In the genomic region with DNA sequence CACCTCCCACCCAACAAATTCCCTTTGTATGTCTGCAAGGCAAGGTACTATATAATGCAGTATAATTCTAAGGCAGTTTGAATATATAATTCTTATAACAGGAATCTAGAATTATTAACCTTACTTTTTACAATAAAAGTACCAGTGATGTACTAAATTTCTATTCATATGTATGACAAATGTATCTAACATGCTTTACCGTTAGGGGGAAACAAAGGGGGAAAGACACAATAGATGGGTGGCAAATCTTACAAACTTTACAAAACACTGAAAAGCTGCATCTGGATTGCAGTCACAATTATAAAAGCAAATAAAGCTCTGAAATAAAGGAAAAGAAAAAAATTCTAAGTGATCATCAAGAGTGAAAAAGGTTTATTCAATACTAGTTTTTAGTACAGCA, we compare ENCODE assay signal across 11 cellular contexts. TPM values are rescaled to one million over a fixed set of nuclear protein-coding genes. Genes with fewer than 3 reads are reported as not detected.
A peak's percentile ranks its signal among the peaks of the same experiment; 100 is the strongest.
DNase-seq lines count a peak whose midpoint lies in the region; ATAC-seq and TF ChIP-seq lines count a peak whose summit lies in the region.
"Had no signal": no experiment of that assay in that cellular context is flagged by ENCODE, and none has a peak within 500 bp of the region (broad histone marks: within the 10 kb centered on the region; RNA-seq: fewer than 3 reads in every experiment).

No MANE protein-coding gene starts in this region.

- H3K9me3 ChIP-seq in PC-9 (ENCODE audit: insufficient read depth, low read depth) (no peaks in the 10 kb centered on the region), gastrocnemius medialis (no peaks in the 10 kb centered on the region)
- H3K9me3 ChIP-seq: pancreas had no signal

- H4K20me1 ChIP-seq in GM23338 (replicated peaks; ENCODE audit: insufficient read depth) (no peaks in the 10 kb centered on the region), PC-9 (ENCODE audit: insufficient read depth) (peaks cover 15% of the 10 kb centered on the region)

- CTCF ChIA-PET in PC-9 (lab: Charles Lee) = interaction anchor here (0.7 kb wide), 1 partner anchor 46 kb away, joined by 3 read pairs; no protein-coding TSS in a partner anchor
- CTCF ChIA-PET in activated CD4-positive, alpha-beta T cell treated with anti-CD3 and anti-CD28 coated beads for 36 hours (lab: Charles Lee) = interaction anchor here (0.7 to 1.0 kb wide), 2 partner anchors 9 to 13 kb away, joined by 3 read pairs; no protein-coding TSS in a partner anchor

- no peaks in the 10 kb centered on the region for H3K9me3 Mint-ChIP-seq in GM23338
- H3K9me3 Mint-ChIP-seq in activated CD4-positive, alpha-beta T cell treated with anti-CD3 and anti-CD28 coated beads for 36 hours (ENCODE audit: low read depth) = no peaks in the 10 kb centered on the region
- H3K9me3 Mint-ChIP-seq: stimulated activated effector memory CD8-positive, alpha-beta T cell treated with anti-CD3 and anti-CD28 coated beads, Interleukin-12 subunit alpha, Interleukin-12 subunit beta, amount 100 ng/mL, for 72 hours had no signal

- H3K79me2 ChIP-seq in GM23338 (replicated peaks; ENCODE audit: insufficient read depth) (peaks cover 29% of the 10 kb centered on the region), PC-9 (ENCODE audit: low read depth) (peaks cover 80% of the 10 kb centered on the region)

- peaks cover 8% of the 10 kb centered on the region for H3F3A ChIP-seq in GM23338 (replicated peaks; ENCODE audit: low read depth)
- H3F3A ChIP-seq in PC-9 (ENCODE audit: insufficient read depth, low read depth) = peaks cover 34% of the 10 kb centered on the region

- peaks cover 18% of the 10 kb centered on the region for H3K27me3 ChIP-seq in GM23338 (ENCODE audit: insufficient read depth)
- H3K27me3 ChIP-seq in PC-9 (ENCODE audit: insufficient read depth, low read depth) = no peaks in the 10 kb centered on the region
- peaks cover 0 to 10% (median 6%) of the 10 kb centered on the region in 3 donors for H3K27me3 ChIP-seq in gastrocnemius medialis

- in situ Hi-C loops in gastrocnemius medialis (cut with MboI; ENCODE audit: low sequenced_read_pairs in 4 of 4) = no loop called here
- in situ Hi-C loops in G401 (cut with HindIII; ENCODE audit: low sequenced_read_pairs) = no loop called here

- peak overlapping the region; percentile 91 for H3K4me3 ChIP-seq in GM23338
- H3K4me3 ChIP-seq in PC-9 = peak overlapping the region; percentile 95
- H3K4me3 ChIP-seq in fibroblast of pulmonary artery (replicated peaks; ENCODE audit: low read depth, low read length) = peak overlapping the region; percentile 81
- H3K4me3 ChIP-seq in gastrocnemius medialis = peak overlapping the region; percentile 76 to 95 (median 84)

- peaks cover 24% of the 10 kb centered on the region for H3K4me1 Mint-ChIP-seq in GM23338
- peaks cover 21% of the 10 kb centered on the region for H3K4me1 Mint-ChIP-seq in activated CD4-positive, alpha-beta T cell treated with anti-CD3 and anti-CD28 coated beads for 36 hours

- no peaks in the 10 kb centered on the region for H3K9me2 ChIP-seq in GM23338 (ENCODE audit: insufficient read depth)
- no peaks in the 10 kb centered on the region for H3K9me2 ChIP-seq in PC-9 (ENCODE audit: insufficient read depth)

- H3K4me1 ChIP-seq in GM23338 (ENCODE audit: insufficient read depth) (peaks cover 23% of the 10 kb centered on the region), PC-9 (replicated peaks; ENCODE audit: insufficient read depth) (peaks cover 39% of the 10 kb centered on the region), gastrocnemius medialis (peaks cover 34 to 41% of the 10 kb centered on the region in 2 donors)

- intact Hi-C loops in PC-9 (cut with micrococcal nuclease; ENCODE audit: unreplicated experiment) = loop anchor here (5.0 kb wide), 1 partner anchor 48 kb away; no protein-coding TSS in a partner anchor
- intact Hi-C loops in gastrocnemius medialis (cut with DNase I; ENCODE audit: low total_unique reads) = loop anchor here (5.0 to 10.0 kb wide), 4 partner anchors 93 to 545 kb away; partner anchors contain the start of genes GPBP1L1, MAST2, NASP and TMEM69
- intact Hi-C loops in activated CD4-positive, alpha-beta T cell treated with anti-CD3 and anti-CD28 coated beads for 36 hours (cut with DNase I, micrococcal nuclease) = loop anchor here (5.0 kb wide), 3 partner anchors 33 to 443 kb away; partner anchors contain the start of genes GPBP1L1 (in 1 of the 2), MAST2 (in 1 of the 2) and TMEM69 (in 1 of the 2)

- H3K27ac Mint-ChIP-seq in GM23338 = no peak overlapping the region
- H3K27ac Mint-ChIP-seq in activated CD4-positive, alpha-beta T cell treated with anti-CD3 and anti-CD28 coated beads for 36 hours = no peak overlapping the region
- H3K27ac Mint-ChIP-seq: stimulated activated effector memory CD8-positive, alpha-beta T cell treated with anti-CD3 and anti-CD28 coated beads, Interleukin-12 subunit alpha, Interleukin-12 subunit beta, amount 100 ng/mL, for 72 hours had no signal

- H3K27ac ChIP-seq in GM23338 (ENCODE audit: low read depth) (no peak overlapping the region), PC-9 (peak overlapping the region; percentile 55), gastrocnemius medialis (peak overlapping the region in 3 of 4 donors; percentile 96 to 99 (median 98))
- H3K27ac ChIP-seq: pancreas had no signal

- H3K27me3 Mint-ChIP-seq in GM23338 (ENCODE audit: insufficient read depth, low read depth, poor library complexity) = peaks cover 11% of the 10 kb centered on the region
- peaks cover 49% of the 10 kb centered on the region for H3K27me3 Mint-ChIP-seq in activated CD4-positive, alpha-beta T cell treated with anti-CD3 and anti-CD28 coated beads for 36 hours

- ATAC-seq in GM23338 = no peak
- ATAC-seq in gastrocnemius medialis = no peak
- no peak for ATAC-seq in HG02870 (IDR thresholded peaks at IDR 0.05; ENCODE audit: unreplicated experiment)
- ATAC-seq in activated CD4-positive, alpha-beta T cell treated with anti-CD3 and anti-CD28 coated beads for 36 hours = no peak
- ATAC-seq: pancreas; stimulated activated effector memory CD8-positive, alpha-beta T cell treated with anti-CD3 and anti-CD28 coated beads, Interleukin-12 subunit alpha, Interleukin-12 subunit beta, amount 100 ng/mL, for 72 hours had no signal

- no peaks in the 10 kb centered on the region; the same call in 2 of the 3 replicates for H3K36me3 Mint-ChIP-seq in GM23338 (ENCODE audit: low read depth)
- H3K36me3 Mint-ChIP-seq in activated CD4-positive, alpha-beta T cell treated with anti-CD3 and anti-CD28 coated beads for 36 hours (ENCODE audit: low read depth) = no peaks in the 10 kb centered on the region

- TF ChIP-seq CTCF in GM23338 (conservative IDR thresholded peaks at IDR 0.05; ENCODE audit: low read depth in 2 of 2) (no peak), PC-9 (conservative IDR thresholded peaks at IDR 0.05) (no peak; the same call in 1 of the 2 replicates), fibroblast of pulmonary artery (IDR thresholded peaks at IDR 0.05; ENCODE audit: low read length, missing control alignments) (no peak), gastrocnemius medialis (IDR thresholded peaks at IDR 0.05 in 4 of 5, conservative IDR thresholded peaks at IDR 0.05 in 1 of 5) (no peak)

- POLR2A ChIA-PET in PC-9 (lab: Charles Lee; ENCODE audit: unreplicated experiment) = no interaction called here
- POLR2A ChIA-PET in activated CD4-positive, alpha-beta T cell treated with anti-CD3 and anti-CD28 coated beads for 36 hours (lab: Charles Lee) = no interaction called here

- peak overlapping the region; percentile 92 for H3K4me2 ChIP-seq in GM23338
- H3K4me2 ChIP-seq in PC-9 = peak overlapping the region; percentile 94

- TF ChIP-seq POLR2A in gastrocnemius medialis (IDR thresholded peaks at IDR 0.05) = no peak

- H2AFZ ChIP-seq in GM23338 (no peak overlapping the region), PC-9 (no peak overlapping the region)

- H3K36me3 ChIP-seq in GM23338 (ENCODE audit: insufficient read depth) (no peaks in the 10 kb centered on the region), PC-9 (ENCODE audit: low read depth) (peaks cover 8% of the 10 kb centered on the region; the same call in 1 of the 2 replicates), gastrocnemius medialis (no peaks in the 10 kb centered on the region)
- H3K36me3 ChIP-seq: pancreas had no signal

- no TSS peak for BruUV-seq in PC-9 (replicated peaks; lab: Mats Ljungman, UMichigan)

- peak overlapping the region; percentile 93 for H3K4me3 Mint-ChIP-seq in GM23338
- H3K4me3 Mint-ChIP-seq in activated CD4-positive, alpha-beta T cell treated with anti-CD3 and anti-CD28 coated beads for 36 hours = no peak overlapping the region

- DNase-seq in GM23338 (ENCODE audit: low spot score) = no peak
- DNase-seq in PC-9 = no peak
- DNase-seq in fibroblast of pulmonary artery (ENCODE audit: low read depth) = no peak
- no peak for DNase-seq in gastrocnemius medialis
- no peak for DNase-seq in T-helper 9 cell
- no peak for DNase-seq in G401 (ENCODE audit: low spot score)
- no peak for DNase-seq in activated CD4-positive, alpha-beta T cell treated with anti-CD3 and anti-CD28 coated beads for 36 hours
- DNase-seq: NK-92 treated with Interleukin-12 subunit alpha and Interleukin-12 subunit beta, amount 100 ng/mL, for 24 hours; pancreas had no signal

RNA-seq across cellular contexts. Expression of gene PIK3R3, which starts 2.3 kb away (rescaled TPM):
- 8.0 and 8.6 TPM in 2 replicates for total RNA-seq in GM23338 (2014; rRNA removed; shearing (Covaris generic))
- 7.3 and 7.5 TPM in 2 replicates for polyA plus RNA-seq in GM23338 (2016; fragmentation: Nextera tagmentation; extraction: Ambion mirVana)
- total RNA-seq in PC-9 (2021) (19.6 and 44.2 TPM in 2 replicates), gastrocnemius medialis (10 to 100 TPM; 12.1 to 23.8 (median 15.9) TPM)
- 14.3 and 15.8 TPM in 2 replicates for total RNA-seq in G401 (2014; rRNA removed; shearing (Covaris generic))
- under 1 TPM; 0.46 to 0.78 TPM for total RNA-seq in activated CD4-positive, alpha-beta T cell treated with anti-CD3 and anti-CD28 coated beads for 36 hours

RNA-seq across cellular contexts. Expression of gene TSPAN1, which starts 44.7 kb away (rescaled TPM):
- total RNA-seq in GM23338 (2014; rRNA removed; shearing (Covaris generic)) = not detected in 2 replicates
- polyA plus RNA-seq in GM23338 (2016; fragmentation: Nextera tagmentation; extraction: Ambion mirVana) = not detected in 2 replicates
- total RNA-seq in PC-9 (2021) = 134 and 139 TPM in 2 replicates
- 10 to 100 TPM in 1 of 4 donors, 1 to 10 TPM in 2, under 1 TPM in 1; 0.88 to 10.7 (median 6.0) TPM for total RNA-seq in gastrocnemius medialis
- 5.9 TPM in 1 of 2 replicates, not detected in the other for total RNA-seq in G401 (2014; rRNA removed; shearing (Covaris generic))
- total RNA-seq in activated CD4-positive, alpha-beta T cell treated with anti-CD3 and anti-CD28 coated beads for 36 hours = not detected

RNA-seq across cellular contexts. Expression of gene P3R3URF, which starts 46.1 kb away (rescaled TPM):
- total RNA-seq in GM23338 (2014; rRNA removed; shearing (Covaris generic)) = not detected in 2 replicates
- not detected in 2 replicates for polyA plus RNA-seq in GM23338 (2016; fragmentation: Nextera tagmentation; extraction: Ambion mirVana)
- total RNA-seq in PC-9 (2021) (not detected in 2 replicates), gastrocnemius medialis (not detected)
- not detected in 2 replicates for total RNA-seq in G401 (2014; rRNA removed; shearing (Covaris generic))
- total RNA-seq in activated CD4-positive, alpha-beta T cell treated with anti-CD3 and anti-CD28 coated beads for 36 hours = not detected
- total RNA-seq: pancreas had no signal
- polyA plus RNA-seq: pancreas had no signal

Comparison
In these comparisons a context has a peak if more than half of its experiments do, and no peak if none do; other contexts are left out.
1. RNA of gene TSPAN1, which starts 44.7 kb away (total RNA-seq): 134 to 139 TPM in PC-9; 0.88 to 10.7 TPM in gastrocnemius medialis, 5.9 TPM in G401, not detected in activated CD4-positive, alpha-beta T cell treated with anti-CD3 and anti-CD28 coated beads for 36 hours and not detected in GM23338; every median in the first group is over 10 times any median in the second.
2. Peak in every context shown above with its lines, with median percentiles within 50 percentile points of each other: H3K4me3 ChIP-seq.